7 cellular contexts compared by ENCODE assay signal in genomic region chr19:40139533-40140287, GRCh38. TPM values are rescaled to one million over a fixed set of nuclear protein-coding genes. Genes with fewer than 3 reads are reported as not detected.
DNase-seq lines count a peak whose midpoint lies in the region; ATAC-seq and TF ChIP-seq lines count a peak whose summit lies in the region.

No MANE protein-coding gene starts in this region.

- no peak overlapping the region for H3K9ac ChIP-seq in neural cell (ENCODE audit: low read length)

- TF ChIP-seq CTCF in epithelial cell of proximal tubule (conservative IDR thresholded peaks at IDR 0.05; ENCODE audit: low read depth, low read length) (peak; percentile 75), neural cell (IDR thresholded peaks at IDR 0.05; ENCODE audit: poor library complexity, severe bottlenecking) (peak; percentile 92)

- no peak overlapping the region for H2AFZ ChIP-seq in neural cell (ENCODE audit: low read depth, low read length)

- no peaks in the 10 kb centered on the region for H3F3A ChIP-seq in neural cell (ENCODE audit: insufficient read depth, low read length, poor library complexity, severe bottlenecking)

- no peak overlapping the region for H3K4me2 ChIP-seq in neural cell (ENCODE audit: low read length)

- H3K9me2 ChIP-seq in neural cell (ENCODE audit: insufficient read depth, low read length): no peaks in the 10 kb centered on the region

- H3K79me2 ChIP-seq in neural cell (replicated peaks; ENCODE audit: insufficient read depth, low read length): no peaks in the 10 kb centered on the region

- TF ChIP-seq EP300 in neural cell (conservative IDR thresholded peaks at IDR 0.05; ENCODE audit: poor library complexity, severe bottlenecking): no peak

- TF ChIP-seq RAD21 in neural cell (conservative IDR thresholded peaks at IDR 0.05): peak; percentile 95

- no peak for ATAC-seq in GM21367 (IDR thresholded peaks at IDR 0.05; ENCODE audit: unreplicated experiment)

- H3K4me3 ChIP-seq in epithelial cell of proximal tubule (ENCODE audit: low read depth, low read length) (no peak overlapping the region), neural cell (ENCODE audit: low read length) (no peak overlapping the region)

- no peaks in the 10 kb centered on the region for H3K27me3 ChIP-seq in neural cell (ENCODE audit: insufficient read depth, low read depth, low read length)

- peak; percentile 29 for DNase-seq in ELF-1 (ENCODE audit: low read depth, low spot score)
- peak; percentile 64 to 79 for DNase-seq in Kasumi-1 (lab: John Stamatoyannopoulos, UW)
- peak; percentile 47 for DNase-seq in RPMI8226
- no peak for DNase-seq in epithelial cell of proximal tubule (ENCODE audit: low read depth)
- no peak for DNase-seq in GOT3 (lab: John Stamatoyannopoulos, UW)

- H3K36me3 ChIP-seq in neural cell (ENCODE audit: insufficient read depth, low read length): no peaks in the 10 kb centered on the region

- H4K20me1 ChIP-seq in neural cell (ENCODE audit: insufficient read depth): no peaks in the 10 kb centered on the region

- no peak overlapping the region for H3K27ac ChIP-seq in neural cell (ENCODE audit: low read length)

- H3K9me3 ChIP-seq in neural cell (ENCODE audit: low read length): no peaks in the 10 kb centered on the region

TF ChIP-seq in neural cell, 6 proteins besides CTCF, POLR2A, EP300 and RAD21:
- TF ChIP-seq MXI1 (conservative IDR thresholded peaks at IDR 0.05; ENCODE audit: poor library complexity, severe bottlenecking) (no peak), SMC3 (conservative IDR thresholded peaks at IDR 0.05; ENCODE audit: poor library complexity) (peak; percentile 88), POLR2AphosphoS5 (IDR thresholded peaks at IDR 0.05) (no peak)

RNA-seq across cellular contexts. Expression of gene ZNF780A, which starts 49.0 kb away (rescaled TPM):
- 6.9 and 12.5 TPM in 2 replicates for total RNA-seq in epithelial cell of proximal tubule
- polyA plus RNA-seq in neural cell: 7.4 and 8.4 TPM in 2 replicates
- 42.9 and 56.5 TPM in 2 replicates for polyA minus RNA-seq in neural cell

RNA-seq across cellular contexts. Expression of gene MAP3K10, which starts 51.5 kb away (rescaled TPM):
- 9.9 and 10.4 TPM in 2 replicates for total RNA-seq in epithelial cell of proximal tubule
- polyA plus RNA-seq in neural cell: 18.3 and 21.1 TPM in 2 replicates
- 46.4 and 48.9 TPM in 2 replicates for polyA minus RNA-seq in neural cell

Comparison
In these comparisons a context has a peak if more than half of its experiments do, and no peak if none do; other contexts are left out.
1. DNase-seq: peak in ELF-1 (single experiment), Kasumi-1 (2 of 2) and RPMI8226 (single experiment); none in epithelial cell of proximal tubule (single experiment) and GOT3 (single experiment).